24 cellular contexts compared by ENCODE assay signal in the genomic region with DNA sequence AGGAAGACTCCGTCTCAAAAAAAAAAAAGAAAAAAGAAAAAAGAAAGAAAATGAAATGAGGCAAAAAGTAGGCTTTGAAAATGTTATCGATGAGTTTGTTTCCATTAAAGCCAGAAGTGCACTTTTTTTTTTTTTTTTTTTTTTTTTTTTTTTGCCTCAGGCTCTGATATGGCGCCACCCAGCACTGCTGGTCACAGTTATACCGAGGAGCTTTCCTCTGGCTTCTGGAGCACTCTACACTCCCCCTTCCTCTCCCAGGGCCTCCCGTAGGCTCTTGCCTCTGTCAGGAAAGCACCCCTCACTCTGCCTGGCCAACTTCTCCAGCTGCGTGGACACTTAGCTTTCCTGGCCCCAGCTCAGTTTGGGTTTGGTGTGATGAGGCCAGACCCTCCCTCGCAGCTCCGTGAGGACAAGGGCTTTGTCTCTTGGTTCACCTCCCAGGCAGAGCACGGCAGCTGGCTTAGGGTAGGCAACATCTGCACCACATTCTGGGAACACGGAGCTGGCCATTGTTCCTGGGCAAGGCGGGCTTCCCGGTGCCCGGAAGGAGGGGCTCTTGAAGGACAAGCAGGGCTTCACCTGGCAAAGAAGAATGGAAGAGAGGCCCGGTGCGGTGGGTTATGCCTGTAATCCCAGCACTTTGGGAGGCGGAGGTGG. TPM values are rescaled to one million over a fixed set of nuclear protein-coding genes. Genes with fewer than 3 reads are reported as not detected.
DNase-seq lines count a peak whose midpoint lies in the region; ATAC-seq and TF ChIP-seq lines count a peak whose summit lies in the region.
"Had no signal": no experiment of that assay in that cellular context is flagged by ENCODE, and none has a peak within 500 bp of the region (broad histone marks: within the 10 kb centered on the region; RNA-seq: fewer than 3 reads in every experiment).

No MANE protein-coding gene starts in this region.

- POLR2A ChIA-PET in activated naive CD8-positive, alpha-beta T cell treated with anti-CD3 and anti-CD28 coated beads, Interleukin-2, amount 10 ng/mL, durations not matched to agents 7 days and 5 days (lab: Charles Lee): interaction anchor here (0.8 kb wide), 1 partner anchor 30 kb away, joined by 3 read pairs; no protein-coding TSS in a partner anchor
- POLR2A ChIA-PET in CD4-positive, alpha-beta T cell (lab: Charles Lee): no interaction called here

- no peaks in the 10 kb centered on the region for H3K27me3 Mint-ChIP-seq in activated naive CD8-positive, alpha-beta T cell treated with anti-CD3 and anti-CD28 coated beads, Interleukin-2, amount 10 ng/mL, durations not matched to agents 7 days and 5 days
- H3K27me3 Mint-ChIP-seq in activated naive CD8-positive, alpha-beta T cell treated with anti-CD3 and anti-CD28 coated beads, Interleukin-2, amount 50 U/mL, for 24 hours: no peaks in the 10 kb centered on the region
- no peaks in the 10 kb centered on the region for H3K27me3 Mint-ChIP-seq in CD4-positive, alpha-beta T cell
- H3K27me3 Mint-ChIP-seq: CD4-positive, CD25-positive, alpha-beta regulatory T cell had no signal

- intact Hi-C loops in testis (cut with DNase I; ENCODE audit: low total_unique reads): no loop called here
- intact Hi-C loops in CD4-positive, alpha-beta T cell (cut with DNase I, micrococcal nuclease): no loop called here

- peak overlapping the region; percentile 50 to 71 for H3K27ac ChIP-seq in testis
- no peak overlapping the region for H3K27ac ChIP-seq in CD4-positive, alpha-beta T cell (ENCODE audit: low read depth, low read length)
- H3K27ac ChIP-seq: cardiac muscle cell had no signal

- no peaks in the 10 kb centered on the region for H3K9me3 ChIP-seq in testis
- H3K9me3 ChIP-seq in CD4-positive, alpha-beta T cell (ENCODE audit: control insufficient read depth, low read length): no peaks in the 10 kb centered on the region

- H3K36me3 Mint-ChIP-seq in activated naive CD8-positive, alpha-beta T cell treated with anti-CD3 and anti-CD28 coated beads, Interleukin-2, amount 10 ng/mL, durations not matched to agents 7 days and 5 days: peaks cover 55% of the 10 kb centered on the region
- peaks cover 15% of the 10 kb centered on the region for H3K36me3 Mint-ChIP-seq in activated naive CD8-positive, alpha-beta T cell treated with anti-CD3 and anti-CD28 coated beads, Interleukin-2, amount 50 U/mL, for 24 hours (ENCODE audit: low read depth)
- no peaks in the 10 kb centered on the region for H3K36me3 Mint-ChIP-seq in CD4-positive, alpha-beta T cell (ENCODE audit: low read depth)
- H3K36me3 Mint-ChIP-seq: CD4-positive, CD25-positive, alpha-beta regulatory T cell had no signal

- CTCF ChIA-PET in CD4-positive, alpha-beta T cell (lab: Charles Lee): no interaction called here

- H3K4me3 ChIP-seq in testis: no peak overlapping the region
- H3K4me3 ChIP-seq: cardiac muscle cell had no signal

- no peak for TF ChIP-seq CTCF in testis (IDR thresholded peaks at IDR 0.05)
- TF ChIP-seq CTCF in CD4-positive, alpha-beta T cell (IDR thresholded peaks at IDR 0.05): no peak

- no peak overlapping the region for H3K4me3 Mint-ChIP-seq in activated naive CD8-positive, alpha-beta T cell treated with anti-CD3 and anti-CD28 coated beads, Interleukin-2, amount 10 ng/mL, durations not matched to agents 7 days and 5 days
- H3K4me3 Mint-ChIP-seq in activated naive CD8-positive, alpha-beta T cell treated with anti-CD3 and anti-CD28 coated beads, Interleukin-2, amount 50 U/mL, for 24 hours: no peak overlapping the region
- H3K4me3 Mint-ChIP-seq in CD4-positive, alpha-beta T cell: no peak overlapping the region
- H3K4me3 Mint-ChIP-seq: CD4-positive, CD25-positive, alpha-beta regulatory T cell; HFFc6; nephron had no signal

- ATAC-seq in activated naive CD8-positive, alpha-beta T cell treated with anti-CD3 and anti-CD28 coated beads, Interleukin-2, amount 10 ng/mL, durations not matched to agents 7 days and 5 days (ENCODE audit: low read depth): no peak
- ATAC-seq in activated naive CD8-positive, alpha-beta T cell treated with anti-CD3 and anti-CD28 coated beads, Interleukin-2, amount 50 U/mL, for 24 hours: no peak
- ATAC-seq in HG02571 (IDR thresholded peaks at IDR 0.05; ENCODE audit: unreplicated experiment): no peak
- no peak for ATAC-seq in CD4-positive, alpha-beta T cell (ENCODE audit: poor library complexity)
- ATAC-seq: Panc1 had no signal

- H3K4me1 ChIP-seq in testis: peaks cover 38% of the 10 kb centered on the region

- H3K27me3 ChIP-seq in testis: no peaks in the 10 kb centered on the region
- H3K27me3 ChIP-seq in CD4-positive, alpha-beta T cell (ENCODE audit: control insufficient read depth, insufficient read depth, low read length): no peaks in the 10 kb centered on the region
- H3K27me3 ChIP-seq: cardiac muscle cell had no signal

- peaks cover 8% of the 10 kb centered on the region for H3K4me1 Mint-ChIP-seq in activated naive CD8-positive, alpha-beta T cell treated with anti-CD3 and anti-CD28 coated beads, Interleukin-2, amount 10 ng/mL, durations not matched to agents 7 days and 5 days
- no peaks in the 10 kb centered on the region for H3K4me1 Mint-ChIP-seq in activated naive CD8-positive, alpha-beta T cell treated with anti-CD3 and anti-CD28 coated beads, Interleukin-2, amount 50 U/mL, for 24 hours
- no peaks in the 10 kb centered on the region for H3K4me1 Mint-ChIP-seq in CD4-positive, alpha-beta T cell (ENCODE audit: low read depth)
- H3K4me1 Mint-ChIP-seq: CD4-positive, CD25-positive, alpha-beta regulatory T cell had no signal

- H3K36me3 ChIP-seq in testis (ENCODE audit: low read depth, missing control alignments): no peaks in the 10 kb centered on the region

- no peak for DNase-seq in activated naive CD8-positive, alpha-beta T cell treated with anti-CD3 and anti-CD28 coated beads, Interleukin-2, amount 10 ng/mL, durations not matched to agents 7 days and 5 days
- DNase-seq in activated naive CD8-positive, alpha-beta T cell treated with anti-CD3 and anti-CD28 coated beads, Interleukin-2, amount 50 U/mL, for 24 hours: no peak
- no peak for DNase-seq in erythroblast (lab: John Stamatoyannopoulos, UW)
- no peak for DNase-seq in testis
- no peak for DNase-seq in CD4-positive, alpha-beta T cell
- DNase-seq: activated CD4-positive, alpha-beta T cell treated with anti-CD3 and anti-CD28 coated beads for 4 hours; activated effector memory CD4-positive, alpha-beta T cell treated with anti-CD3 and anti-CD28 coated beads, Interleukin-2, amount 50 U/mL, for 16 hours; CD4-positive, CD25-positive, alpha-beta regulatory T cell; DND-41; effector CD4-positive, alpha-beta T cell; GF-D8; HFFc6; hypothalamus; mammary epithelial cell; NCI-H1092; NCI-H1694; SHP77 treated with DMSO at 0.1 percent for 48 hours; small intestine; stimulated activated naive CD4-positive, alpha-beta T cell; T-helper 9 cell had no signal

- peak overlapping the region; percentile 67 for H3K27ac Mint-ChIP-seq in activated naive CD8-positive, alpha-beta T cell treated with anti-CD3 and anti-CD28 coated beads, Interleukin-2, amount 10 ng/mL, durations not matched to agents 7 days and 5 days
- H3K27ac Mint-ChIP-seq in activated naive CD8-positive, alpha-beta T cell treated with anti-CD3 and anti-CD28 coated beads, Interleukin-2, amount 50 U/mL, for 24 hours: no peak overlapping the region
- no peak overlapping the region for H3K27ac Mint-ChIP-seq in CD4-positive, alpha-beta T cell
- H3K27ac Mint-ChIP-seq: HFFc6 had no signal

- no peaks in the 10 kb centered on the region for H3K9me3 Mint-ChIP-seq in activated naive CD8-positive, alpha-beta T cell treated with anti-CD3 and anti-CD28 coated beads, Interleukin-2, amount 10 ng/mL, durations not matched to agents 7 days and 5 days
- H3K9me3 Mint-ChIP-seq in activated naive CD8-positive, alpha-beta T cell treated with anti-CD3 and anti-CD28 coated beads, Interleukin-2, amount 50 U/mL, for 24 hours: no peaks in the 10 kb centered on the region
- H3K9me3 Mint-ChIP-seq in CD4-positive, alpha-beta T cell: no peaks in the 10 kb centered on the region
- H3K9me3 Mint-ChIP-seq: HFFc6, nephron had no signal

- whole genome bisulfite sequencing in testis, 2 donors: 62 to 75% methylated on average over 11 to 16 of the region's 16 CpGs

- TF ChIP-seq POLR2A in erythroblast (IDR thresholded peaks at IDR 0.05; ENCODE audit: low read length): peak; percentile 25
- TF ChIP-seq POLR2A in testis (IDR thresholded peaks at IDR 0.05): no peak

RNA-seq across cellular contexts. Expression of gene FADS2, which starts 16.9 kb away (rescaled TPM):
- 100 to 1,000 TPM; 245 to 280 TPM for total RNA-seq in activated naive CD8-positive, alpha-beta T cell treated with anti-CD3 and anti-CD28 coated beads, Interleukin-2, amount 10 ng/mL, durations not matched to agents 7 days and 5 days
- 100 to 1,000 TPM in 1 of 2 donors, 10 to 100 TPM in 1; 73.5 to 123 TPM for total RNA-seq in testis
- polyA plus RNA-seq in testis (ENCODE audit: insufficient read depth, low read depth, low replicate concordance): 80.8 TPM
- total RNA-seq in CD4-positive, alpha-beta T cell: under 1 TPM; 0.08 to 0.33 TPM

RNA-seq across cellular contexts. Expression of gene FADS1, which starts 28.2 kb away (rescaled TPM):
- total RNA-seq in activated naive CD8-positive, alpha-beta T cell treated with anti-CD3 and anti-CD28 coated beads, Interleukin-2, amount 10 ng/mL, durations not matched to agents 7 days and 5 days: 10 to 100 TPM; 53.2 to 54.7 TPM
- 10 to 100 TPM; 24.5 to 39.8 TPM for total RNA-seq in testis
- 21.1 TPM for polyA plus RNA-seq in testis (ENCODE audit: insufficient read depth, low read depth, low replicate concordance)
- total RNA-seq in CD4-positive, alpha-beta T cell: under 1 TPM; 0.56 to 0.77 TPM

RNA-seq across cellular contexts. Expression of gene FADS3, which starts 46.3 kb away (rescaled TPM):
- total RNA-seq in activated naive CD8-positive, alpha-beta T cell treated with anti-CD3 and anti-CD28 coated beads, Interleukin-2, amount 10 ng/mL, durations not matched to agents 7 days and 5 days: 1 to 10 TPM; 4.7 TPM
- total RNA-seq in testis: 10 to 100 TPM; 50.6 to 88.5 TPM
- 20.5 TPM for polyA plus RNA-seq in testis (ENCODE audit: insufficient read depth, low read depth, low replicate concordance)
- total RNA-seq in CD4-positive, alpha-beta T cell: 1 to 10 TPM; 6.9 TPM

RNA-seq across cellular contexts. Expression of gene FEN1, which starts 52.3 kb away (rescaled TPM):
- 10 to 100 TPM; 87.1 to 88.7 TPM for total RNA-seq in activated naive CD8-positive, alpha-beta T cell treated with anti-CD3 and anti-CD28 coated beads, Interleukin-2, amount 10 ng/mL, durations not matched to agents 7 days and 5 days
- total RNA-seq in testis: 10 to 100 TPM; 22.7 to 31.5 TPM
- polyA plus RNA-seq in testis (ENCODE audit: insufficient read depth, low read depth, low replicate concordance): 27.3 TPM
- total RNA-seq in CD4-positive, alpha-beta T cell: 1 to 10 TPM; 7.5 to 9.1 TPM

RNA-seq across cellular contexts. Expression of gene TMEM258, which starts 52.6 kb away (rescaled TPM):
- total RNA-seq in activated naive CD8-positive, alpha-beta T cell treated with anti-CD3 and anti-CD28 coated beads, Interleukin-2, amount 10 ng/mL, durations not matched to agents 7 days and 5 days: 100 to 1,000 TPM; 127 to 140 TPM
- total RNA-seq in testis: 10 to 100 TPM; 46.7 to 55.6 TPM
- 162 TPM for polyA plus RNA-seq in testis (ENCODE audit: insufficient read depth, low read depth, low replicate concordance)
- total RNA-seq in CD4-positive, alpha-beta T cell: 10 to 100 TPM; 55.2 to 56.0 TPM

Comparison
In these comparisons a context has a peak if more than half of its experiments do, and no peak if none do; other contexts are left out.
1. RNA of gene FADS2, which starts 16.9 kb away (total RNA-seq): 245 to 280 TPM in activated naive CD8-positive, alpha-beta T cell treated with anti-CD3 and anti-CD28 coated beads, Interleukin-2, amount 10 ng/mL, durations not matched to agents 7 days and 5 days and 73.5 to 123 TPM in testis; 0.08 to 0.33 TPM in CD4-positive, alpha-beta T cell; every median in the first group is over 10 times any median in the second.
2. RNA of gene FADS1, which starts 28.2 kb away (total RNA-seq): 53.2 to 54.7 TPM in activated naive CD8-positive, alpha-beta T cell treated with anti-CD3 and anti-CD28 coated beads, Interleukin-2, amount 10 ng/mL, durations not matched to agents 7 days and 5 days and 24.5 to 39.8 TPM in testis; 0.56 to 0.77 TPM in CD4-positive, alpha-beta T cell; every median in the first group is over 10 times any median in the second.
3. RNA of gene FADS3, which starts 46.3 kb away (total RNA-seq): 50.6 to 88.5 TPM in testis; 6.9 TPM in CD4-positive, alpha-beta T cell and 4.7 TPM in activated naive CD8-positive, alpha-beta T cell treated with anti-CD3 and anti-CD28 coated beads, Interleukin-2, amount 10 ng/mL, durations not matched to agents 7 days and 5 days; every median in the first group is over 4 times any median in the second.